18 cellular contexts compared by ENCODE assay signal in genomic region chr14:53019391-53019790, GRCh38.
"Had no signal": no experiment of that assay in that cellular context is flagged by ENCODE, and none has a peak within 500 bp of the region (broad histone marks: within the 10 kb centered on the region; RNA-seq: fewer than 3 reads in every experiment).

No MANE protein-coding gene starts in this region.

- H3K4me1 Mint-ChIP-seq: activated naive CD4-positive, alpha-beta T cell treated with anti-CD3 and anti-CD28 coated beads, Interleukin-2, amount 50 U/mL, for 24 hours; immature natural killer cell had no signal

- H3K4me3 ChIP-seq: adrenal gland, gastroesophageal sphincter, heart left ventricle, left ventricle myocardium inferior, prostate gland, right atrium auricular region, tibial nerve had no signal

- H3K4me1 ChIP-seq: adrenal gland, gastroesophageal sphincter, prostate gland, right atrium auricular region, tibial nerve had no signal

- H3K27me3 ChIP-seq: adrenal gland, gastroesophageal sphincter, heart left ventricle, right atrium auricular region, tibial nerve had no signal

- ATAC-seq: gastroesophageal sphincter, heart left ventricle had no signal

- H3K9me3 Mint-ChIP-seq: activated naive CD4-positive, alpha-beta T cell treated with anti-CD3 and anti-CD28 coated beads, Interleukin-2, amount 50 U/mL, for 24 hours had no signal

- H3K36me3 ChIP-seq: adrenal gland, gastroesophageal sphincter, heart left ventricle, left ventricle myocardium inferior, prostate gland, right atrium auricular region, tibial nerve had no signal

- H3K27me3 Mint-ChIP-seq: stimulated activated naive CD8-positive, alpha-beta T cell treated with anti-CD3 and anti-CD28 coated beads, Interleukin-15, Interleukin-2, amounts not matched to agents 100 ng/mL and 50 ng/mL, for 24 hours had no signal

- H3K27ac Mint-ChIP-seq: activated naive CD4-positive, alpha-beta T cell treated with anti-CD3 and anti-CD28 coated beads, Interleukin-2, amount 50 U/mL, for 24 hours; immature natural killer cell; stimulated activated naive CD8-positive, alpha-beta T cell treated with anti-CD3 and anti-CD28 coated beads, Interleukin-15, Interleukin-2, amounts not matched to agents 100 ng/mL and 50 ng/mL, for 24 hours had no signal

- H3K4me3 Mint-ChIP-seq: activated naive CD4-positive, alpha-beta T cell treated with anti-CD3 and anti-CD28 coated beads, Interleukin-2, amount 50 U/mL, for 24 hours; immature natural killer cell; stimulated activated naive CD8-positive, alpha-beta T cell treated with anti-CD3 and anti-CD28 coated beads, Interleukin-15, Interleukin-2, amounts not matched to agents 100 ng/mL and 50 ng/mL, for 24 hours had no signal

- H3K9me3 ChIP-seq: adrenal gland, gastroesophageal sphincter, heart left ventricle, left ventricle myocardium inferior, prostate gland, right atrium auricular region, tibial nerve had no signal

- DNase-seq: activated CD4-positive, alpha-beta T cell treated with anti-CD3 and anti-CD28 coated beads, Interleukin-2, amount 50 U/mL, for 1 hour; activated CD8-positive, alpha-beta memory T cell treated with anti-CD3 and anti-CD28 coated beads for 24 hours; activated CD8-positive, alpha-beta memory T cell treated with anti-CD3 and anti-CD28 coated beads, Interleukin-2, amount 50 U/mL, for 48 hours; activated gamma-delta T cell; activated T-cell treated with anti-CD3 and anti-CD28 coated beads, Interleukin-2, amount 50 U/mL, for 48 hours; adrenal gland; heart left ventricle; immature natural killer cell; kidney glomerular epithelial cell; left ventricle myocardium inferior; mammary epithelial cell; T1000 had no signal

- H3K27ac ChIP-seq: adrenal gland, gastroesophageal sphincter, heart left ventricle, left ventricle myocardium inferior, prostate gland, right atrium auricular region, tibial nerve had no signal
